15 cellular contexts compared by ENCODE assay signal in the genomic region with DNA sequence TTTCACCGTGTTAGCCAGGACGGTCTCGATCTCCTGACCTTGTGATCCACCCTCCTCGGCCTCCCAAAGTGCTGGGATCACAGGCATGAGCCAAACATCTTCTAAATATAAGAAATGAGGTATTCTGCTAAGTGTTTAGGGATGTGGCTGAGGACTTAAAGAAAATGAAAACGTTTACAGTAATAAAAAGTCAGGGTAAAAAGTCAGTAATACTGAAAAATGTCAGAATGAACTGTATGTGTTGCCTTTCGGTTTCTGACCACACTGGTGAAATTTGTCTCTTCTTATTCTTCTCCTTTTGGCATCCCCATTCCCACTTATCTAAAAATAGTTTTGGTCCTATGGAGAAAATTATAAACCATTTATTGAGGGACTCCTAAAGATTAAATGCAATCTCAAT. TPM values are rescaled to one million over a fixed set of nuclear protein-coding genes. Genes with fewer than 3 reads are reported as not detected.
DNase-seq lines count a peak whose midpoint lies in the region; ATAC-seq and TF ChIP-seq lines count a peak whose summit lies in the region.
"Had no signal": no experiment of that assay in that cellular context is flagged by ENCODE, and none has a peak within 500 bp of the region (broad histone marks: within the 10 kb centered on the region; RNA-seq: fewer than 3 reads in every experiment).

No MANE protein-coding gene starts in this region.

- no peak for TF ChIP-seq POLR2A in spleen (IDR thresholded peaks at IDR 0.05)

- intact Hi-C loops in spleen (cut with DNase I; ENCODE audit: low total_unique reads), result no loop called here

- H3K27me3 Mint-ChIP-seq in activated T-cell treated with anti-CD3 and anti-CD28 coated beads, Interleukin-2, amount 50 U/mL, for 72 hours (ENCODE audit: low read depth), result no peaks in the 10 kb centered on the region
- H3K27me3 Mint-ChIP-seq in GM23338 (ENCODE audit: insufficient read depth, low read depth, poor library complexity), result peaks cover 2% of the 10 kb centered on the region
- H3K27me3 Mint-ChIP-seq in activated CD8-positive, alpha-beta T cell treated with anti-CD3 and anti-CD28 coated beads, Interleukin-2, amount 10 ng/mL, durations not matched to agents 7 days and 5 days (ENCODE audit: low read depth), result no peaks in the 10 kb centered on the region

- H3K36me3 Mint-ChIP-seq in activated T-cell treated with anti-CD3 and anti-CD28 coated beads, Interleukin-2, amount 50 U/mL, for 72 hours (ENCODE audit: insufficient read depth in 2 of 2), result no peaks in the 10 kb centered on the region
- H3K36me3 Mint-ChIP-seq in GM23338 (ENCODE audit: low read depth), result no peaks in the 10 kb centered on the region
- H3K36me3 Mint-ChIP-seq in activated CD8-positive, alpha-beta T cell treated with anti-CD3 and anti-CD28 coated beads, Interleukin-2, amount 10 ng/mL, durations not matched to agents 7 days and 5 days (ENCODE audit: low read depth), result peaks cover 24% of the 10 kb centered on the region

- DNase-seq in activated T-cell treated with anti-CD3 and anti-CD28 coated beads, Interleukin-2, amount 50 U/mL, for 72 hours, result no peak
- no peak for DNase-seq in activated T-cell treated with anti-CD3 and anti-CD28 coated beads, Interleukin-2, amount 50 U/mL, for 48 hours
- DNase-seq in GM23338 (ENCODE audit: low spot score) (no peak), spleen (no peak), AG08396 (ENCODE audit: low spot score) (no peak), globus pallidus (ENCODE audit: low spot score) (no peak)
- no peak for DNase-seq in activated CD8-positive, alpha-beta T cell treated with anti-CD3 and anti-CD28 coated beads, Interleukin-2, amount 10 ng/mL, durations not matched to agents 7 days and 5 days
- DNase-seq: NCI-H526 treated with DMSO at 0.1 percent for 48 hours; occipital lobe; SHP77 treated with DMSO at 0.1 percent for 48 hours; stimulated activated CD4-positive, alpha-beta T cell treated with anti-CD3 and anti-CD28 coated beads, Interleukin-12 subunit alpha, Interleukin-12 subunit beta, amount 100 ng/mL, for 4 hours had no signal

- H3K27ac Mint-ChIP-seq in activated T-cell treated with anti-CD3 and anti-CD28 coated beads, Interleukin-2, amount 50 U/mL, for 72 hours, result peak overlapping the region; percentile 46
- no peak overlapping the region for H3K27ac Mint-ChIP-seq in GM23338
- peak overlapping the region; percentile 88 for H3K27ac Mint-ChIP-seq in activated CD8-positive, alpha-beta T cell treated with anti-CD3 and anti-CD28 coated beads, Interleukin-2, amount 10 ng/mL, durations not matched to agents 7 days and 5 days

- H3K4me3 Mint-ChIP-seq in activated T-cell treated with anti-CD3 and anti-CD28 coated beads, Interleukin-2, amount 50 U/mL, for 72 hours, result peak overlapping the region; percentile 50 to 95
- no peak overlapping the region for H3K4me3 Mint-ChIP-seq in GM23338
- no peak overlapping the region for H3K4me3 Mint-ChIP-seq in activated CD8-positive, alpha-beta T cell treated with anti-CD3 and anti-CD28 coated beads, Interleukin-2, amount 10 ng/mL, durations not matched to agents 7 days and 5 days

- no peaks in the 10 kb centered on the region for H3K9me2 ChIP-seq in GM23338 (ENCODE audit: insufficient read depth)

- CTCF ChIA-PET in activated CD8-positive, alpha-beta T cell treated with anti-CD3 and anti-CD28 coated beads, Interleukin-2, amount 10 ng/mL, durations not matched to agents 7 days and 5 days (lab: Charles Lee), result interaction anchor here (0.7 to 5.4 kb wide), 4 partner anchors 10 to 47 kb away, joined by 3 to 50 read pairs (median 16); partner anchors contain the start of genes ERP29 and TMEM116

- no peak overlapping the region for H3K4me3 ChIP-seq in GM23338
- no peak overlapping the region for H3K4me3 ChIP-seq in spleen
- H3K4me3 ChIP-seq: coronary artery, hepatocyte had no signal

- POLR2A ChIA-PET in activated CD8-positive, alpha-beta T cell treated with anti-CD3 and anti-CD28 coated beads, Interleukin-2, amount 10 ng/mL, durations not matched to agents 7 days and 5 days (lab: Charles Lee), result interaction anchor here (5.3 kb wide), 1 partner anchor 21 kb away, joined by 91 read pairs; the partner anchor contains the start of genes ERP29 and TMEM116

- TF ChIP-seq CTCF in GM23338 (conservative IDR thresholded peaks at IDR 0.05; ENCODE audit: low read depth in 2 of 2) (no peak), spleen (IDR thresholded peaks at IDR 0.05 in 8 of 11, conservative IDR thresholded peaks at IDR 0.05 in 3 of 11) (no peak)

- H3K27ac ChIP-seq in GM23338 (ENCODE audit: low read depth), result 0 out of 2 replicates have a peak overlapping the region, but pooled peaks have one; percentile 14
- H3K27ac ChIP-seq in spleen, result peak overlapping the region in 6 of 8 donors; percentile 19 to 80 (median 61)
- H3K27ac ChIP-seq: brain microvascular endothelial cell, coronary artery, hepatocyte had no signal

- no peaks in the 10 kb centered on the region for H3K79me2 ChIP-seq in GM23338 (replicated peaks; ENCODE audit: insufficient read depth)
- H3K79me2 ChIP-seq: hepatocyte had no signal

- H3K4me2 ChIP-seq in GM23338, result no peak overlapping the region
- H3K4me2 ChIP-seq: hepatocyte had no signal

- H4K20me1 ChIP-seq in GM23338 (replicated peaks; ENCODE audit: insufficient read depth), result no peaks in the 10 kb centered on the region

- H3K4me1 ChIP-seq in GM23338 (ENCODE audit: insufficient read depth) (no peaks in the 10 kb centered on the region), spleen (peaks cover 15 to 62% (median 48%) of the 10 kb centered on the region in 6 donors)

- no peaks in the 10 kb centered on the region for H3K9me3 ChIP-seq in spleen

- no peaks in the 10 kb centered on the region for H3K9me3 Mint-ChIP-seq in activated T-cell treated with anti-CD3 and anti-CD28 coated beads, Interleukin-2, amount 50 U/mL, for 72 hours
- no peaks in the 10 kb centered on the region for H3K9me3 Mint-ChIP-seq in GM23338
- H3K9me3 Mint-ChIP-seq in activated CD8-positive, alpha-beta T cell treated with anti-CD3 and anti-CD28 coated beads, Interleukin-2, amount 10 ng/mL, durations not matched to agents 7 days and 5 days (ENCODE audit: insufficient read depth), result no peaks in the 10 kb centered on the region

- no peak overlapping the region for H2AFZ ChIP-seq in GM23338
- H2AFZ ChIP-seq: hepatocyte had no signal

- peak; percentile 20 to 34 for ATAC-seq in activated T-cell treated with anti-CD3 and anti-CD28 coated beads, Interleukin-2, amount 50 U/mL, for 72 hours (replicated peaks in 1 of 2)
- ATAC-seq in GM23338 (no peak), HG02870 (IDR thresholded peaks at IDR 0.05; ENCODE audit: unreplicated experiment) (no peak)
- ATAC-seq in activated CD8-positive, alpha-beta T cell treated with anti-CD3 and anti-CD28 coated beads, Interleukin-2, amount 10 ng/mL, durations not matched to agents 7 days and 5 days, result no peak

- H3K4me1 Mint-ChIP-seq in activated T-cell treated with anti-CD3 and anti-CD28 coated beads, Interleukin-2, amount 50 U/mL, for 72 hours (ENCODE audit: low read depth), result peaks cover 52% of the 10 kb centered on the region
- H3K4me1 Mint-ChIP-seq in GM23338, result peaks cover 8% of the 10 kb centered on the region
- H3K4me1 Mint-ChIP-seq in activated CD8-positive, alpha-beta T cell treated with anti-CD3 and anti-CD28 coated beads, Interleukin-2, amount 10 ng/mL, durations not matched to agents 7 days and 5 days (ENCODE audit: low read depth), result peaks cover 49% of the 10 kb centered on the region

- H3K27me3 ChIP-seq in GM23338 (ENCODE audit: insufficient read depth) (no peaks in the 10 kb centered on the region), spleen (replicated peaks in 1 of 7) (no peaks in the 10 kb centered on the region)
- H3K27me3 ChIP-seq: brain microvascular endothelial cell, hepatocyte had no signal

- WGBS in spleen, 5 donors, result 49 to 70% (median 60%) methylated on average over 6 of the region's 6 CpGs

- no peaks in the 10 kb centered on the region for H3F3A ChIP-seq in GM23338 (replicated peaks; ENCODE audit: low read depth)

- 0 out of 2 replicates have a peak, but pooled peaks cover 2% of the 10 kb centered on the region for H3K36me3 ChIP-seq in GM23338 (ENCODE audit: insufficient read depth)
- H3K36me3 ChIP-seq in spleen, result peaks cover 0 to 8% (median 0%) of the 10 kb centered on the region in 6 donors
- H3K36me3 ChIP-seq: brain microvascular endothelial cell had no signal

TF ChIP-seq in GM23338, 12 proteins besides CTCF, POLR2A, EP300 and RAD21 (continues in another document):
- TF ChIP-seq JUNB (IDR thresholded peaks at IDR 0.05; ENCODE audit: unreplicated experiment), result no peak

RNA-seq across cellular contexts. Expression of gene TMEM116, which starts 20.5 kb away (rescaled TPM):
- total RNA-seq in activated T-cell treated with anti-CD3 and anti-CD28 coated beads, Interleukin-2, amount 50 U/mL, for 72 hours, result 10 to 100 TPM; 19.4 to 21.0 TPM
- 8.0 and 12.0 TPM in 2 replicates for total RNA-seq in GM23338 (2014; rRNA removed; shearing (Covaris generic))
- polyA plus RNA-seq in GM23338 (2016; fragmentation: Nextera tagmentation; extraction: Ambion mirVana) (6.6 and 10.4 TPM in 2 replicates), spleen (1 to 10 TPM; 5.4 to 6.2 (median 6.2) TPM)
- 10 to 100 TPM; 12.7 to 13.1 TPM for total RNA-seq in activated CD8-positive, alpha-beta T cell treated with anti-CD3 and anti-CD28 coated beads, Interleukin-2, amount 10 ng/mL, durations not matched to agents 7 days and 5 days
- total RNA-seq in spleen, result 10 to 100 TPM in 5 of 7 donors, 1 to 10 TPM in 2; 7.5 to 15.2 (median 11.4) TPM

RNA-seq across cellular contexts. Expression of gene ERP29, which starts 20.8 kb away (rescaled TPM):
- 100 to 1,000 TPM; 145 to 154 TPM for total RNA-seq in activated T-cell treated with anti-CD3 and anti-CD28 coated beads, Interleukin-2, amount 50 U/mL, for 72 hours
- total RNA-seq in GM23338 (2014; rRNA removed; shearing (Covaris generic)), result 90.7 and 91.1 TPM in 2 replicates
- polyA plus RNA-seq in GM23338 (2016; fragmentation: Nextera tagmentation; extraction: Ambion mirVana), result 166 and 173 TPM in 2 replicates
- 100 to 1,000 TPM; 134 to 145 TPM for total RNA-seq in activated CD8-positive, alpha-beta T cell treated with anti-CD3 and anti-CD28 coated beads, Interleukin-2, amount 10 ng/mL, durations not matched to agents 7 days and 5 days
- 100 to 1,000 TPM in 2 of 7 donors, 10 to 100 TPM in 5; 64.4 to 114 (median 82.7) TPM for total RNA-seq in spleen
- 100 to 1,000 TPM; 142 to 196 (median 163) TPM for polyA plus RNA-seq in spleen

Comparison
In these comparisons a context has a peak if more than half of its experiments do, and no peak if none do; other contexts are left out.
1. ATAC-seq: peak in activated T-cell treated with anti-CD3 and anti-CD28 coated beads, Interleukin-2, amount 50 U/mL, for 72 hours (2 of 2); none in GM23338 (single experiment), activated CD8-positive, alpha-beta T cell treated with anti-CD3 and anti-CD28 coated beads, Interleukin-2, amount 10 ng/mL, durations not matched to agents 7 days and 5 days (single experiment) and HG02870 (single experiment).
2. H3K4me3 Mint-ChIP-seq: peak in activated T-cell treated with anti-CD3 and anti-CD28 coated beads, Interleukin-2, amount 50 U/mL, for 72 hours (2 of 2); none in GM23338 (single experiment) and activated CD8-positive, alpha-beta T cell treated with anti-CD3 and anti-CD28 coated beads, Interleukin-2, amount 10 ng/mL, durations not matched to agents 7 days and 5 days (single experiment).